ENCODE assay signal across 1 cellular context in the genomic region with DNA sequence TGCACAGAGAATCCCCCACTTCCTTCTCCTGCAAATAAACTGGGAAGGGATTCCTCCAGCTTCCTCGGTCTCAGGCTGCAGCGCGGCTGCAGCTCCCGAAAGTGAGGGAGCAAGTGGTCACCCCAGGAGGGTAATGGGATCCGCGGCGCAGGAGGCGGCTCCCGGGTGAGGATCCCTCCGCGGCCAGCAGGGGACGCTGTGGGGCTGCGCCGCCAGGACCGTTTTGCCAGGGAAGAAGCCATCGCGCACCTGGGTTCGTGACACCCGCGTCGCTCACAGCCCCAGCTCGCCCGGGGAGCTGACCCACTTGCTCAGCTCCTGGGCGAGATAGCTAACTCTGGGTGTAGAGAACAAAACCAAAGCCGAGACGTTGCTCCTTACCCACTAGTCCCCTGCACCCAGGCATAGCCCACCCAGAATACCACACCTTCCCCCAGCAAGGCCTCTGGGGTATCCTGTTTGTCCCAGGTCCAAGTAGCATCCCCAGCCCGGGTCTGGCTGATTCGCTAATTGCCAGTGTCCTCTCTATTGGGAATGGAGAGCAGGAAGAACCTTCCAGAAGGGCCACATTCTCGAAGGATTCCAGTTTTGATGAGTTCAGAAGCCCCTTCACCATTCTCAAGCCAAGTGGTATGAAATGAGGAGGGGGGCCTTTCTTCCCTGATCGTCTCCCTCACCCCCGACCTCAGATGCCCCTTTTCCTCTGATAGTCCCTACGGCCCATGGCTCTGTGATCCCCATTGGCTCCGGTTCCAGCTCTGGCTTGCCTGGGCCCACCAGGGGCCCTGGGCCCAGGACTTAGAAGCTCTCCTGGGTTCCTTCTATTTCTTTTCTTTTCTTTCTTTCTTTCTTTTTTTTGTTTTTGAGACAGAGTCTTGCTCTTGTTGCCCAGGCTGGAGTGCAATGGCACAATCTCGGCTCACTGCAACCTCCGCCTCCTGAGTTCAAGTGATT.
TF ChIP-seq lines count a peak whose summit lies in the region.

No MANE protein-coding gene starts in this region.

TF ChIP-seq in HEK293, 187 proteins besides CTCF, POLR2A, EP300 and RAD21 (continued from another document and continues in another):
- TF ChIP-seq, protein P1, sequence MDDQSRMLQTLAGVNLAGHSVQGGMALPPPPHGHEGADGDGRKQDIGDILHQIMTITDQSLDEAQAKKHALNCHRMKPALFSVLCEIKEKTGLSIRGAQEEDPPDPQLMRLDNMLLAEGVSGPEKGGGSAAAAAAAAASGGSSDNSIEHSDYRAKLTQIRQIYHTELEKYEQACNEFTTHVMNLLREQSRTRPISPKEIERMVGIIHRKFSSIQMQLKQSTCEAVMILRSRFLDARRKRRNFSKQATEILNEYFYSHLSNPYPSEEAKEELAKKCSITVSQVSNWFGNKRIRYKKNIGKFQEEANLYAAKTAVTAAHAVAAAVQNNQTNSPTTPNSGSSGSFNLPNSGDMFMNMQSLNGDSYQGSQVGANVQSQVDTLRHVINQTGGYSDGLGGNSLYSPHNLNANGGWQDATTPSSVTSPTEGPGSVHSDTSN (CRISPR knock-in tag; IDR thresholded peaks at IDR 0.05), result no peak
- TF ChIP-seq ZNF394 (tag by site-specific recombination; IDR thresholded peaks at IDR 0.05; ENCODE audit: borderline replicate concordance) (no peak), ZNF132 (tag by site-specific recombination; IDR thresholded peaks at IDR 0.05; ENCODE audit: borderline replicate concordance) (no peak), GLIS2 (tag by site-specific recombination; IDR thresholded peaks at IDR 0.05) (peak; percentile 86), ZNF23 (tag by site-specific recombination; IDR thresholded peaks at IDR 0.05; ENCODE audit: borderline replicate concordance) (no peak), GLI4 (tag by site-specific recombination; IDR thresholded peaks at IDR 0.05) (no peak), ZNF544 (tag by site-specific recombination; IDR thresholded peaks at IDR 0.05) (no peak), ZNF670 (tag by site-specific recombination; IDR thresholded peaks at IDR 0.05; ENCODE audit: low read depth) (no peak), YY2 (tag by site-specific recombination; IDR thresholded peaks at IDR 0.05) (peak; percentile 40; the same call in 1 of the 2 replicates), ZNF529 (tag by site-specific recombination; IDR thresholded peaks at IDR 0.05; ENCODE audit: insufficient replicate concordance) (no peak), ZNF114 (tag by site-specific recombination; IDR thresholded peaks at IDR 0.05) (no peak), ZEB2 (tag by site-specific recombination; IDR thresholded peaks at IDR 0.05) (peak; percentile 92), REPIN1 (tag by site-specific recombination; IDR thresholded peaks at IDR 0.05; ENCODE audit: low read depth) (no peak), ZBTB17 (tag by site-specific recombination; IDR thresholded peaks at IDR 0.05) (no peak; the same call in 1 of the 2 replicates), KLF10 (tag by site-specific recombination; IDR thresholded peaks at IDR 0.05) (no peak), ZNF146 (tag by site-specific recombination; IDR thresholded peaks at IDR 0.05) (no peak), GLI2 (tag by site-specific recombination; IDR thresholded peaks at IDR 0.05; ENCODE audit: borderline replicate concordance, low read depth) (no peak), ZNF350 (tag by site-specific recombination; IDR thresholded peaks at IDR 0.05) (no peak), TRIM28 (IDR thresholded peaks at IDR 0.05; ENCODE audit: borderline replicate concordance, low read length) (no peak), ZBTB1 (tag by site-specific recombination; IDR thresholded peaks at IDR 0.05) (no peak), ZSCAN16 (tag by site-specific recombination; IDR thresholded peaks at IDR 0.05) (0 out of 2 replicates have a peak, but pooled peaks have one; percentile 12), ZBTB48 (tag by site-specific recombination; IDR thresholded peaks at IDR 0.05) (peak; percentile 24; the same call in 1 of the 2 replicates), ZNF37A (tag by site-specific recombination; IDR thresholded peaks at IDR 0.05) (no peak), ZNF416 (tag by site-specific recombination; IDR thresholded peaks at IDR 0.05) (no peak), SP3 (tag by site-specific recombination; IDR thresholded peaks at IDR 0.05) (no peak), ZNF211 (tag by site-specific recombination; IDR thresholded peaks at IDR 0.05; ENCODE audit: low read depth) (no peak), ZNF266 (tag by site-specific recombination; IDR thresholded peaks at IDR 0.05; ENCODE audit: low read depth) (no peak), ZNF366 (tag by site-specific recombination; conservative IDR thresholded peaks at IDR 0.05) (no peak; the same call in 1 of the 2 replicates), ZNF660 (tag by site-specific recombination; IDR thresholded peaks at IDR 0.05) (no peak), ZNF174 (tag by site-specific recombination; IDR thresholded peaks at IDR 0.05) (no peak), ZNF555 (tag by site-specific recombination; conservative IDR thresholded peaks at IDR 0.05) (no peak), ZNF610 (tag by site-specific recombination; IDR thresholded peaks at IDR 0.05; ENCODE audit: borderline replicate concordance) (no peak), ZNF221 (tag by site-specific recombination; IDR thresholded peaks at IDR 0.05; ENCODE audit: borderline replicate concordance) (no peak), ZNF585B (tag by site-specific recombination; IDR thresholded peaks at IDR 0.05) (no peak), MYNN (tag by site-specific recombination; IDR thresholded peaks at IDR 0.05; ENCODE audit: borderline replicate concordance) (no peak), KLF1 (tag by site-specific recombination; IDR thresholded peaks at IDR 0.05) (no peak), ZXDB (tag by site-specific recombination; IDR thresholded peaks at IDR 0.05) (no peak), KLF16 (tag by site-specific recombination; IDR thresholded peaks at IDR 0.05) (peak; percentile 55; the same call in 1 of the 2 replicates), BCL11A (tag by site-specific recombination; IDR thresholded peaks at IDR 0.05; ENCODE audit: low read depth) (no peak), KLF8 (tag by site-specific recombination; IDR thresholded peaks at IDR 0.05) (peak; percentile 54; the same call in 1 of the 2 replicates), ZNF623 (tag by site-specific recombination; IDR thresholded peaks at IDR 0.05) (no peak), GLIS1 (tag by site-specific recombination; IDR thresholded peaks at IDR 0.05) (peak; percentile 87)
- TF ChIP-seq, protein P2, sequence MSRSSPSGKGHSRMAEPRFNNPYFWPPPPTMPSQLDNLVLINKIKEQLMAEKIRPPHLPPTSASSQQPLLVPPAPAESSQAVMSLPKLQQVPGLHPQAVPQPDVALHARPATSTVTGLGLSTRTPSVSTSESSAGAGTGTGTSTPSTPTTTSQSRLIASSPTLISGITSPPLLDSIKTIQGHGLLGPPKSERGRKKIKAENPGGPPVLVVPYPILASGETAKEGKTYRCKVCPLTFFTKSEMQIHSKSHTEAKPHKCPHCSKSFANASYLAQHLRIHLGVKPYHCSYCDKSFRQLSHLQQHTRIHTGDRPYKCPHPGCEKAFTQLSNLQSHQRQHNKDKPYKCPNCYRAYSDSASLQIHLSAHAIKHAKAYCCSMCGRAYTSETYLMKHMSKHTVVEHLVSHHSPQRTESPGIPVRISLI (tag by site-specific recombination; IDR thresholded peaks at IDR 0.05), result no peak
- TF ChIP-seq, protein P3, sequence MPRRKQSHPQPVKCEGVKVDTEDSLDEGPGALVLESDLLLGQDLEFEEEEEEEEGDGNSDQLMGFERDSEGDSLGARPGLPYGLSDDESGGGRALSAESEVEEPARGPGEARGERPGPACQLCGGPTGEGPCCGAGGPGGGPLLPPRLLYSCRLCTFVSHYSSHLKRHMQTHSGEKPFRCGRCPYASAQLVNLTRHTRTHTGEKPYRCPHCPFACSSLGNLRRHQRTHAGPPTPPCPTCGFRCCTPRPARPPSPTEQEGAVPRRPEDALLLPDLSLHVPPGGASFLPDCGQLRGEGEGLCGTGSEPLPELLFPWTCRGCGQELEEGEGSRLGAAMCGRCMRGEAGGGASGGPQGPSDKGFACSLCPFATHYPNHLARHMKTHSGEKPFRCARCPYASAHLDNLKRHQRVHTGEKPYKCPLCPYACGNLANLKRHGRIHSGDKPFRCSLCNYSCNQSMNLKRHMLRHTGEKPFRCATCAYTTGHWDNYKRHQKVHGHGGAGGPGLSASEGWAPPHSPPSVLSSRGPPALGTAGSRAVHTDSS (tag by site-specific recombination; IDR thresholded peaks at IDR 0.05), result no peak
- TF ChIP-seq, protein P4, sequence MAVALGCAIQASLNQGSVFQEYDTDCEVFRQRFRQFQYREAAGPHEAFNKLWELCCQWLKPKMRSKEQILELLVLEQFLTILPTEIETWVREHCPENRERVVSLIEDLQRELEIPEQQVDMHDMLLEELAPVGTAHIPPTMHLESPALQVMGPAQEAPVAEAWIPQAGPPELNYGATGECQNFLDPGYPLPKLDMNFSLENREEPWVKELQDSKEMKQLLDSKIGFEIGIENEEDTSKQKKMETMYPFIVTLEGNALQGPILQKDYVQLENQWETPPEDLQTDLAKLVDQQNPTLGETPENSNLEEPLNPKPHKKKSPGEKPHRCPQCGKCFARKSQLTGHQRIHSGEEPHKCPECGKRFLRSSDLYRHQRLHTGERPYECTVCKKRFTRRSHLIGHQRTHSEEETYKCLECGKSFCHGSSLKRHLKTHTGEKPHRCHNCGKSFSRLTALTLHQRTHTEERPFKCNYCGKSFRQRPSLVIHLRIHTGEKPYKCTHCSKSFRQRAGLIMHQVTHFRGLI (tag by site-specific recombination; IDR thresholded peaks at IDR 0.05), result no peak
- TF ChIP-seq, protein P5, sequence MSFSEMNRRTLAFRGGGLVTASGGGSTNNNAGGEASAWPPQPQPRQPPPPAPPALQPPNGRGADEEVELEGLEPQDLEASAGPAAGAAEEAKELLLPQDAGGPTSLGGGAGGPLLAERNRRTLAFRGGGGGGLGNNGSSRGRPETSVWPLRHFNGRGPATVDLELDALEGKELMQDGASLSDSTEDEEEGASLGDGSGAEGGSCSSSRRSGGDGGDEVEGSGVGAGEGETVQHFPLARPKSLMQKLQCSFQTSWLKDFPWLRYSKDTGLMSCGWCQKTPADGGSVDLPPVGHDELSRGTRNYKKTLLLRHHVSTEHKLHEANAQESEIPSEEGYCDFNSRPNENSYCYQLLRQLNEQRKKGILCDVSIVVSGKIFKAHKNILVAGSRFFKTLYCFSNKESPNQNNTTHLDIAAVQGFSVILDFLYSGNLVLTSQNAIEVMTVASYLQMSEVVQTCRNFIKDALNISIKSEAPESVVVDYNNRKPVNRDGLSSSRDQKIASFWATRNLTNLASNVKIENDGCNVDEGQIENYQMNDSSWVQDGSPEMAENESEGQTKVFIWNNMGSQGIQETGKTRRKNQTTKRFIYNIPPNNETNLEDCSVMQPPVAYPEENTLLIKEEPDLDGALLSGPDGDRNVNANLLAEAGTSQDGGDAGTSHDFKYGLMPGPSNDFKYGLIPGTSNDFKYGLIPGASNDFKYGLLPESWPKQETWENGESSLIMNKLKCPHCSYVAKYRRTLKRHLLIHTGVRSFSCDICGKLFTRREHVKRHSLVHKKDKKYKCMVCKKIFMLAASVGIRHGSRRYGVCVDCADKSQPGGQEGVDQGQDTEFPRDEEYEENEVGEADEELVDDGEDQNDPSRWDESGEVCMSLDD (tag by site-specific recombination; IDR thresholded peaks at IDR 0.05), result peak; percentile 62; the same call in 1 of the 2 replicates
- TF ChIP-seq, protein P6, sequence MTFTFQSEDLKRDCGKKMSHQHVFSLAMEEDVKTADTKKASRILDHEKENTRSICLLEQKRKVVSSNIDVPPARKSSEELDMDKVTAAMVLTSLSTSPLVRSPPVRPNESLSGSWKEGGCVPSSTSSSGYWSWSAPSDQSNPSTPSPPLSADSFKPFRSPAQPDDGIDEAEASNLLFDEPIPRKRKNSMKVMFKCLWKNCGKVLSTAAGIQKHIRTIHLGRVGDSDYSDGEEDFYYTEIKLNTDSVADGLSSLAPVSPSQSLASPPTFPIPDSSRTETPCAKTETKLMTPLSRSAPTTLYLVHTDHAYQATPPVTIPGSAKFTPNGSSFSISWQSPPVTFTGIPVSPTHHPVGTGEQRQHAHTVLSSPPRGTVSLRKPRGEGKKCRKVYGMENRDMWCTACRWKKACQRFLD (tag by site-specific recombination; IDR thresholded peaks at IDR 0.05), result no peak
- TF ChIP-seq, protein P7, sequence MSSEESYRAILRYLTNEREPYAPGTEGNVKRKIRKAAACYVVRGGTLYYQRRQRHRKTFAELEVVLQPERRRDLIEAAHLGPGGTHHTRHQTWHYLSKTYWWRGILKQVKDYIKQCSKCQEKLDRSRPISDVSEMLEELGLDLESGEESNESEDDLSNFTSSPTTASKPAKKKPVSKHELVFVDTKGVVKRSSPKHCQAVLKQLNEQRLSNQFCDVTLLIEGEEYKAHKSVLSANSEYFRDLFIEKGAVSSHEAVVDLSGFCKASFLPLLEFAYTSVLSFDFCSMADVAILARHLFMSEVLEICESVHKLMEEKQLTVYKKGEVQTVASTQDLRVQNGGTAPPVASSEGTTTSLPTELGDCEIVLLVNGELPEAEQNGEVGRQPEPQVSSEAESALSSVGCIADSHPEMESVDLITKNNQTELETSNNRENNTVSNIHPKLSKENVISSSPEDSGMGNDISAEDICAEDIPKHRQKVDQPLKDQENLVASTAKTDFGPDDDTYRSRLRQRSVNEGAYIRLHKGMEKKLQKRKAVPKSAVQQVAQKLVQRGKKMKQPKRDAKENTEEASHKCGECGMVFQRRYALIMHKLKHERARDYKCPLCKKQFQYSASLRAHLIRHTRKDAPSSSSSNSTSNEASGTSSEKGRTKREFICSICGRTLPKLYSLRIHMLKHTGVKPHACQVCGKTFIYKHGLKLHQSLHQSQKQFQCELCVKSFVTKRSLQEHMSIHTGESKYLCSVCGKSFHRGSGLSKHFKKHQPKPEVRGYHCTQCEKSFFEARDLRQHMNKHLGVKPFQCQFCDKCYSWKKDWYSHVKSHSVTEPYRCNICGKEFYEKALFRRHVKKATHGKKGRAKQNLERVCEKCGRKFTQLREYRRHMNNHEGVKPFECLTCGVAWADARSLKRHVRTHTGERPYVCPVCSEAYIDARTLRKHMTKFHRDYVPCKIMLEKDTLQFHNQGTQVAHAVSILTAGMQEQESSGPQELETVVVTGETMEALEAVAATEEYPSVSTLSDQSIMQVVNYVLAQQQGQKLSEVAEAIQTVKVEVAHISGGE (tag by site-specific recombination; conservative IDR thresholded peaks at IDR 0.05; ENCODE audit: low read depth), result no peak
- TF ChIP-seq, protein P8, sequence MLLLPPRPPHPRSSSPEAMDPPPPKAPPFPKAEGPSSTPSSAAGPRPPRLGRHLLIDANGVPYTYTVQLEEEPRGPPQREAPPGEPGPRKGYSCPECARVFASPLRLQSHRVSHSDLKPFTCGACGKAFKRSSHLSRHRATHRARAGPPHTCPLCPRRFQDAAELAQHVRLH (tag by site-specific recombination; IDR thresholded peaks at IDR 0.05), result no peak
- TF ChIP-seq, protein P9, sequence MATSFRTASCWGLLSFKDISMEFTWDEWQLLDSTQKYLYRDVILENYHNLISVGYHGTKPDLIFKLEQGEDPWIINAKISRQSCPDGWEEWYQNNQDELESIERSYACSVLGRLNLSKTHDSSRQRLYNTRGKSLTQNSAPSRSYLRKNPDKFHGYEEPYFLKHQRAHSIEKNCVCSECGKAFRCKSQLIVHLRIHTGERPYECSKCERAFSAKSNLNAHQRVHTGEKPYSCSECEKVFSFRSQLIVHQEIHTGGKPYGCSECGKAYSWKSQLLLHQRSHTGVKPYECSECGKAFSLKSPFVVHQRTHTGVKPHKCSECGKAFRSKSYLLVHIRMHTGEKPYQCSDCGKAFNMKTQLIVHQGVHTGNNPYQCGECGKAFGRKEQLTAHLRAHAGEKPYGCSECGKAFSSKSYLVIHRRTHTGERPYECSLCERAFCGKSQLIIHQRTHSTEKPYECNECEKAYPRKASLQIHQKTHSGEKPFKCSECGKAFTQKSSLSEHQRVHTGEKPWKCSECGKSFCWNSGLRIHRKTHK (tag by site-specific recombination; IDR thresholded peaks at IDR 0.05), result no peak
